ENCODE assay signal across 8 cellular contexts in genomic region chr10:16437540-16437894, GRCh38. TPM values are rescaled to one million over a fixed set of nuclear protein-coding genes. Genes with fewer than 3 reads are reported as not detected.
DNase-seq lines count a peak whose midpoint lies in the region; ATAC-seq and TF ChIP-seq lines count a peak whose summit lies in the region.

No MANE protein-coding gene starts in this region.

- peak overlapping the region in 1 of 2 donors; percentile 80 for H3K27ac ChIP-seq in thoracic aorta

- no peaks in the 10 kb centered on the region for H3K36me3 ChIP-seq in thoracic aorta

- CTCF ChIA-PET in activated CD4-positive, alpha-beta T cell treated with anti-CD3 and anti-CD28 coated beads, Interleukin-2, amount 10 ng/mL, durations not matched to agents 7 days and 5 days (lab: Charles Lee), result interaction anchor here (1.2 kb wide), 1 partner anchor 12 kb away, joined by 4 read pairs; no protein-coding TSS in a partner anchor

- H3K4me3 Mint-ChIP-seq in activated CD4-positive, alpha-beta T cell treated with anti-CD3 and anti-CD28 coated beads, Interleukin-2, amount 10 ng/mL, durations not matched to agents 7 days and 5 days, result peak overlapping the region; percentile 81
- peak overlapping the region; percentile 89 for H3K4me3 Mint-ChIP-seq in activated T-helper 17 cell treated with anti-CD3 and anti-CD28 coated beads, Interleukin-2, amount 50 U/mL, for 72 hours

- POLR2A ChIA-PET in activated CD4-positive, alpha-beta T cell treated with anti-CD3 and anti-CD28 coated beads, Interleukin-2, amount 10 ng/mL, durations not matched to agents 7 days and 5 days (lab: Charles Lee), result interaction anchor here (0.6 to 0.7 kb wide), 3 partner anchors 34 to 297 kb away, joined by 3 to 7 read pairs (median 4); no protein-coding TSS in a partner anchor

- DNase-seq in activated CD4-positive, alpha-beta T cell treated with anti-CD3 and anti-CD28 coated beads, Interleukin-2, amount 10 ng/mL, durations not matched to agents 7 days and 5 days, result no peak
- DNase-seq in activated CD4-positive, alpha-beta T cell treated with anti-CD3 and anti-CD28 coated beads, Interleukin-2, amount 50 U/mL, for 48 hours, result no peak
- DNase-seq in kidney tubule cell (ENCODE audit: low spot score) (peak; percentile 18), thoracic aorta (ENCODE audit: low spot score) (no peak), cerebellum (ENCODE audit: low spot score) (no peak), D341Med (ENCODE audit: low spot score) (no peak), activated gamma-delta T cell (lab: John Stamatoyannopoulos, UW) (no peak)

- TF ChIP-seq CTCF in thoracic aorta (IDR thresholded peaks at IDR 0.05), result no peak

- H3K9me3 Mint-ChIP-seq in activated CD4-positive, alpha-beta T cell treated with anti-CD3 and anti-CD28 coated beads, Interleukin-2, amount 10 ng/mL, durations not matched to agents 7 days and 5 days, result no peaks in the 10 kb centered on the region
- H3K9me3 Mint-ChIP-seq in activated T-helper 17 cell treated with anti-CD3 and anti-CD28 coated beads, Interleukin-2, amount 50 U/mL, for 72 hours, result no peaks in the 10 kb centered on the region

- peak overlapping the region; percentile 91 for H3K27ac Mint-ChIP-seq in activated CD4-positive, alpha-beta T cell treated with anti-CD3 and anti-CD28 coated beads, Interleukin-2, amount 10 ng/mL, durations not matched to agents 7 days and 5 days
- H3K27ac Mint-ChIP-seq in activated T-helper 17 cell treated with anti-CD3 and anti-CD28 coated beads, Interleukin-2, amount 50 U/mL, for 72 hours, result peak overlapping the region; percentile 92

- H3K27me3 Mint-ChIP-seq in activated CD4-positive, alpha-beta T cell treated with anti-CD3 and anti-CD28 coated beads, Interleukin-2, amount 10 ng/mL, durations not matched to agents 7 days and 5 days, result peaks cover 5% of the 10 kb centered on the region
- no peaks in the 10 kb centered on the region for H3K27me3 Mint-ChIP-seq in activated T-helper 17 cell treated with anti-CD3 and anti-CD28 coated beads, Interleukin-2, amount 50 U/mL, for 72 hours

- H3K9me3 ChIP-seq in thoracic aorta, result no peaks in the 10 kb centered on the region

- peak overlapping the region; percentile 84 for H3K4me3 ChIP-seq in thoracic aorta

- H3K4me1 ChIP-seq in thoracic aorta (ENCODE audit: control insufficient read depth in 1 of 2, low read depth in 2 of 2), result peaks cover 4 to 21% of the 10 kb centered on the region in 2 donors

- no peak for ATAC-seq in activated T-helper 17 cell treated with anti-CD3 and anti-CD28 coated beads, Interleukin-2, amount 50 U/mL, for 72 hours (replicated peaks)
- ATAC-seq in thoracic aorta (ENCODE audit: insufficient number of reproducible peaks, low FRiP score, low read depth), result no peak

- peaks cover 36% of the 10 kb centered on the region for H3K36me3 Mint-ChIP-seq in activated CD4-positive, alpha-beta T cell treated with anti-CD3 and anti-CD28 coated beads, Interleukin-2, amount 10 ng/mL, durations not matched to agents 7 days and 5 days (ENCODE audit: low read depth)
- peaks cover 61% of the 10 kb centered on the region for H3K36me3 Mint-ChIP-seq in activated T-helper 17 cell treated with anti-CD3 and anti-CD28 coated beads, Interleukin-2, amount 50 U/mL, for 72 hours (ENCODE audit: low read depth)

- H3K27me3 ChIP-seq in thoracic aorta (replicated peaks; ENCODE audit: insufficient read depth), result no peaks in the 10 kb centered on the region

- peaks cover 42% of the 10 kb centered on the region for H3K4me1 Mint-ChIP-seq in activated CD4-positive, alpha-beta T cell treated with anti-CD3 and anti-CD28 coated beads, Interleukin-2, amount 10 ng/mL, durations not matched to agents 7 days and 5 days
- H3K4me1 Mint-ChIP-seq in activated T-helper 17 cell treated with anti-CD3 and anti-CD28 coated beads, Interleukin-2, amount 50 U/mL, for 72 hours, result peaks cover 27% of the 10 kb centered on the region

RNA-seq across cellular contexts. Expression of gene PTER, which starts 0.7 kb away (rescaled TPM):
- total RNA-seq in activated CD4-positive, alpha-beta T cell treated with anti-CD3 and anti-CD28 coated beads, Interleukin-2, amount 10 ng/mL, durations not matched to agents 7 days and 5 days, result 10 to 100 TPM; 18.2 to 19.2 TPM
- total RNA-seq in activated T-helper 17 cell treated with anti-CD3 and anti-CD28 coated beads, Interleukin-2, amount 50 U/mL, for 72 hours, result 10 to 100 TPM; 29.2 to 38.4 TPM
- total RNA-seq in thoracic aorta (10 to 100 TPM in 1 of 2 donors, 1 to 10 TPM in 1; 6.2 to 11.2 TPM), cerebellum (0.45 TPM)
